Comparison of ENCODE assay signal across 17 cellular contexts in the genomic region with DNA sequence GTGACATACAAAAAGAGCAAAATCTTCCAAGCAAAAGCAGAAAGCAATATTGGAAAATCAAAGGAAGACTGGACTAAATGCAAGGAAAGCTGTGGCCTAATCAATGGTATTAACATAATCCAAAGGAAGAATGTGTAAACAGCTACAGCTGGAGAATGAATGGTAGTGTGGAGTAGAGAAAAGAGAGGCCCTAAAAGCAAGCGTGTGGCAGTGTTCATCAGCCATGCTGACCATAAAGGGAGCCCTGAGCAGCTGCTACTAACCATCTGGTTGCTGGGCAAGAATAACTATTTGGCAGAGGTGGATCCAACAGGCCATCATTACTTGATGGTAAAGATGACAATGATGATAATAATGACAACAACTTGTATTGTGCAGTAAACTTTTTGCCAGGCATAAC.
A peak's percentile ranks its signal among the peaks of the same experiment; 100 is the strongest.
DNase-seq lines count a peak whose midpoint lies in the region; ATAC-seq and TF ChIP-seq lines count a peak whose summit lies in the region.
"Had no signal": no experiment of that assay in that cellular context is flagged by ENCODE, and none has a peak within 500 bp of the region (broad histone marks: within the 10 kb centered on the region; RNA-seq: fewer than 3 reads in every experiment).

No MANE protein-coding gene starts in this region.

- H2AK5ac ChIP-seq in neuronal stem cell (ENCODE audit: low read depth, low read length), result no peak overlapping the region

- peaks cover 99% of the 10 kb centered on the region for H3K79me2 ChIP-seq in KMS-11 (ENCODE audit: insufficient read depth, low read depth)

- H3K27me3 ChIP-seq in KMS-11 (ENCODE audit: insufficient read depth, low read depth) (no peaks in the 10 kb centered on the region), neuronal stem cell (ENCODE audit: control insufficient read depth in 3 of 3, insufficient read depth in 3 of 3, low read depth in 1 of 3, low read length in 3 of 3) (no peaks in the 10 kb centered on the region), esophagus muscularis mucosa (no peaks in the 10 kb centered on the region)
- H3K27me3 ChIP-seq: BLaER1 treated with 17β-estradiol and CSF1 and Interleukin-3, amounts not matched to agents 10 nM and 100 nM; gastroesophageal sphincter; SJSA1 had no signal

- intact Hi-C loops in esophagus muscularis mucosa (cut with DNase I), result no loop called here

- no peaks in the 10 kb centered on the region for H3K4me1 Mint-ChIP-seq in activated T-helper 17 cell treated with anti-CD3 and anti-CD28 coated beads, Interleukin-2, amount 50 U/mL, for 72 hours

- H2BK12ac ChIP-seq in neuronal stem cell (ENCODE audit: low read length), result no peak overlapping the region

- no peaks in the 10 kb centered on the region for H3K36me3 ChIP-seq in KMS-11 (ENCODE audit: insufficient read depth)
- H3K36me3 ChIP-seq in neuronal stem cell (replicated peaks in 1 of 2; ENCODE audit: control insufficient read depth in 2 of 2, insufficient read depth in 2 of 2, low read length in 2 of 2), result no peaks in the 10 kb centered on the region
- no peaks in the 10 kb centered on the region for H3K36me3 ChIP-seq in esophagus muscularis mucosa
- H3K36me3 ChIP-seq: gastroesophageal sphincter, SJSA1, thoracic aorta had no signal

- no peak overlapping the region for H3K27ac Mint-ChIP-seq in activated T-helper 17 cell treated with anti-CD3 and anti-CD28 coated beads, Interleukin-2, amount 50 U/mL, for 72 hours

- H3K27ac ChIP-seq in KMS-11, result peak overlapping the region; percentile 8; the same call in 1 of the 2 replicates
- peak overlapping the region; percentile 19 for H3K27ac ChIP-seq in neuronal stem cell (replicated peaks; ENCODE audit: low read length)
- H3K27ac ChIP-seq in esophagus muscularis mucosa (replicated peaks in 1 of 4), result no peak overlapping the region
- H3K27ac ChIP-seq: BLaER1 treated with 17β-estradiol and CSF1 and Interleukin-3, amounts not matched to agents 10 nM and 100 nM; gastroesophageal sphincter; SJSA1; thoracic aorta had no signal

- H2BK120ac ChIP-seq in neuronal stem cell (ENCODE audit: low read depth, low read length), result no peak overlapping the region

- H2AFZ ChIP-seq in KMS-11 (ENCODE audit: low read depth) (no peak overlapping the region), neuronal stem cell (ENCODE audit: low read length) (no peak overlapping the region)

- H3K9ac ChIP-seq in KMS-11, result no peak overlapping the region
- no peak overlapping the region for H3K9ac ChIP-seq in neuronal stem cell (ENCODE audit: low read depth, low read length, poor library complexity)
- H3K9ac ChIP-seq: BLaER1 treated with 17β-estradiol and CSF1 and Interleukin-3, amounts not matched to agents 10 nM and 100 nM had no signal

- H3K4me3 Mint-ChIP-seq in activated T-helper 17 cell treated with anti-CD3 and anti-CD28 coated beads, Interleukin-2, amount 50 U/mL, for 72 hours, result no peak overlapping the region
- H3K4me3 Mint-ChIP-seq: activated T-cell treated with anti-CD3 and anti-CD28 coated beads, Interleukin-2, amount 50 U/mL, for 4 hours; nephron progenitor cell had no signal

- H3K9me3 Mint-ChIP-seq in activated T-helper 17 cell treated with anti-CD3 and anti-CD28 coated beads, Interleukin-2, amount 50 U/mL, for 72 hours, result no peaks in the 10 kb centered on the region
- H3K9me3 Mint-ChIP-seq: activated T-cell treated with anti-CD3 and anti-CD28 coated beads, Interleukin-2, amount 50 U/mL, for 4 hours; nephron progenitor cell had no signal

- peak overlapping the region; percentile 68 for H3K4me2 ChIP-seq in KMS-11
- no peak overlapping the region for H3K4me2 ChIP-seq in neuronal stem cell (ENCODE audit: insufficient read depth, low read length, poor library complexity, severe bottlenecking)
- H3K4me2 ChIP-seq: BLaER1 treated with 17β-estradiol and CSF1 and Interleukin-3, amounts not matched to agents 10 nM and 100 nM had no signal

- H4K20me1 ChIP-seq in KMS-11 (ENCODE audit: insufficient read depth), result peaks cover 30% of the 10 kb centered on the region

- in situ Hi-C loops in G401 (cut with HindIII; ENCODE audit: low sequenced_read_pairs), result no loop called here
- in situ Hi-C loops in SK-MEL-5 (cut with HindIII; ENCODE audit: low pct_unique_long_range_greater_than_20kb, low sequenced_read_pairs), result no loop called here

- no CpG with 5 or more reads among the region's 1 CpG for WGBS in neuronal stem cell (ENCODE audit: extremely low coverage in 2 of 2, insufficient read length in 2 of 2, insufficient replicate concordance in 1 of 2), 2 donors
- WGBS in esophagus muscularis mucosa, result 68% methylated on average over 1 of the region's 1 CpG

- no peaks in the 10 kb centered on the region for H3K27me3 Mint-ChIP-seq in activated T-helper 17 cell treated with anti-CD3 and anti-CD28 coated beads, Interleukin-2, amount 50 U/mL, for 72 hours

- no peak for TF ChIP-seq CTCF in KMS-11 (conservative IDR thresholded peaks at IDR 0.05; ENCODE audit: low read depth, low read length)
- TF ChIP-seq CTCF in esophagus muscularis mucosa (IDR thresholded peaks at IDR 0.05), result no peak

- peaks cover 99% of the 10 kb centered on the region for H3K4me1 ChIP-seq in KMS-11 (ENCODE audit: low read depth, poor library complexity, severe bottlenecking)
- peaks cover 13 to 47% of the 10 kb centered on the region in 2 donors for H3K4me1 ChIP-seq in neuronal stem cell (ENCODE audit: control insufficient read depth in 2 of 2, insufficient read depth in 1 of 2, low read depth in 1 of 2, low read length in 2 of 2)
- H3K4me1 ChIP-seq in esophagus muscularis mucosa, result peaks cover 28 to 43% (median 34%) of the 10 kb centered on the region in 4 donors

- H2BK15ac ChIP-seq in neuronal stem cell (ENCODE audit: low read length), result no peak overlapping the region

- no peak overlapping the region for H3K23ac ChIP-seq in neuronal stem cell (ENCODE audit: low read depth, low read length, poor library complexity)

- peaks cover 2% of the 10 kb centered on the region for H3K79me1 ChIP-seq in neuronal stem cell (ENCODE audit: low read depth, low read length)

- no peak overlapping the region for H3K14ac ChIP-seq in neuronal stem cell (ENCODE audit: low read length)

- no peak for TF ChIP-seq POLR2A in esophagus muscularis mucosa (IDR thresholded peaks at IDR 0.05; ENCODE audit: low read depth)

- H4K8ac ChIP-seq in neuronal stem cell (ENCODE audit: low read depth, low read length), result no peak overlapping the region

- H2BK5ac ChIP-seq in neuronal stem cell (ENCODE audit: low read length), result no peak overlapping the region

- H4K91ac ChIP-seq in neuronal stem cell (ENCODE audit: low read depth, low read length, poor library complexity), result no peak overlapping the region

- H3K4me3 ChIP-seq in KMS-11 (IDR thresholded peaks at IDR 0.05; ENCODE audit: insufficient read depth, low read depth, low read length), result no peak overlapping the region
- no peak overlapping the region for H3K4me3 ChIP-seq in neuronal stem cell (ENCODE audit: low read length in 2 of 2)
- no peak overlapping the region for H3K4me3 ChIP-seq in esophagus muscularis mucosa
- H3K4me3 ChIP-seq: BLaER1 treated with 17β-estradiol and CSF1 and Interleukin-3, amounts not matched to agents 10 nM and 100 nM; gastroesophageal sphincter; lung; SJSA1; thoracic aorta had no signal

- H3K18ac ChIP-seq in neuronal stem cell (ENCODE audit: low read length), result no peak overlapping the region

- DNase-seq in G401 (ENCODE audit: low spot score), result peak; percentile 59
- DNase-seq in SK-MEL-5 (ENCODE audit: low read depth, low spot score), result peak; percentile 10
- DNase-seq in neuronal stem cell (ENCODE audit: low spot score), result peak; percentile 23
- no peak for DNase-seq in Kasumi-1 (lab: John Stamatoyannopoulos, UW)
- no peak for DNase-seq in esophagus muscularis mucosa (ENCODE audit: extremely low spot score)
- no peak for DNase-seq in AML-193 (lab: John Stamatoyannopoulos, UW)
- DNase-seq: activated T-cell treated with anti-CD3 and anti-CD28 coated beads, Interleukin-2, amount 50 U/mL, for 4 hours; nephron progenitor cell; right cardiac atrium; stimulated activated CD4-positive, alpha-beta T cell treated with anti-CD3 and anti-CD28 coated beads, Interleukin-2, amount 100 ng/mL, for 24 hours had no signal

- no peak for ATAC-seq in activated T-helper 17 cell treated with anti-CD3 and anti-CD28 coated beads, Interleukin-2, amount 50 U/mL, for 72 hours (replicated peaks)
- ATAC-seq: activated T-cell treated with anti-CD3 and anti-CD28 coated beads, Interleukin-2, amount 50 U/mL, for 4 hours; gastroesophageal sphincter had no signal

- H3K36me3 Mint-ChIP-seq in activated T-helper 17 cell treated with anti-CD3 and anti-CD28 coated beads, Interleukin-2, amount 50 U/mL, for 72 hours (ENCODE audit: low read depth), result no peaks in the 10 kb centered on the region

- H3K9me3 ChIP-seq in neuronal stem cell (replicated peaks in 1 of 2; ENCODE audit: control insufficient read depth in 2 of 2, insufficient read depth in 1 of 2, low read depth in 1 of 2, low read length in 2 of 2), result no peaks in the 10 kb centered on the region
- H3K9me3 ChIP-seq in esophagus muscularis mucosa, result no peaks in the 10 kb centered on the region
- H3K9me3 ChIP-seq: BLaER1 treated with 17β-estradiol and CSF1 and Interleukin-3, amounts not matched to agents 10 nM and 100 nM; gastroesophageal sphincter; SJSA1; thoracic aorta had no signal

- no peak for TF ChIP-seq EP300 in esophagus muscularis mucosa (IDR thresholded peaks at IDR 0.05)

- H3K4ac ChIP-seq in neuronal stem cell (ENCODE audit: low read length), result no peak overlapping the region

Comparison
In these comparisons a context has a peak if more than half of its experiments do, and no peak if none do; other contexts are left out.
1. DNase-seq: peak in G401 (single experiment), SK-MEL-5 (single experiment) and neuronal stem cell (single experiment); none in Kasumi-1 (0 of 2), esophagus muscularis mucosa (single experiment) and AML-193 (0 of 2).
2. H3K27ac ChIP-seq: peak in KMS-11 (single experiment) and neuronal stem cell (single experiment); none in esophagus muscularis mucosa (0 of 4).